ENCODE assay signal across 18 cellular contexts in genomic region chr9:15453956-15454355, GRCh38. TPM values are rescaled to one million over a fixed set of nuclear protein-coding genes. Genes with fewer than 3 reads are reported as not detected.
DNase-seq lines count a peak whose midpoint lies in the region; ATAC-seq and TF ChIP-seq lines count a peak whose summit lies in the region.
"Had no signal": no experiment of that assay in that cellular context is flagged by ENCODE, and none has a peak within 500 bp of the region (broad histone marks: within the 10 kb centered on the region; RNA-seq: fewer than 3 reads in every experiment).

No MANE protein-coding gene starts in this region.

- H3K36me3 ChIP-seq in CD4-positive, CD25-positive, alpha-beta regulatory T cell (ENCODE audit: control insufficient read depth, insufficient read depth, low read length), result peaks cover 74% of the 10 kb centered on the region
- peaks cover 5 to 96% of the 10 kb centered on the region in 2 donors for H3K36me3 ChIP-seq in neuronal stem cell (replicated peaks in 1 of 2; ENCODE audit: control insufficient read depth in 2 of 2, insufficient read depth in 2 of 2, low read length in 2 of 2)

- H2AFZ ChIP-seq in neuronal stem cell (ENCODE audit: low read length), result no peak overlapping the region

- no peak overlapping the region for H3K4ac ChIP-seq in neuronal stem cell (ENCODE audit: low read length)

- no peak overlapping the region for H3K9ac ChIP-seq in neuronal stem cell (ENCODE audit: low read depth, low read length, poor library complexity)

- no peaks in the 10 kb centered on the region for H3K79me1 ChIP-seq in neuronal stem cell (ENCODE audit: low read depth, low read length)

- no peak overlapping the region for H3K4me2 ChIP-seq in neuronal stem cell (ENCODE audit: insufficient read depth, low read length, poor library complexity, severe bottlenecking)

- H3K14ac ChIP-seq in neuronal stem cell (ENCODE audit: low read length), result no peak overlapping the region

- peaks cover 18% of the 10 kb centered on the region for H3K36me3 Mint-ChIP-seq in activated naive CD4-positive, alpha-beta T cell treated with anti-CD3 and anti-CD28 coated beads for 36 hours (ENCODE audit: low read depth)
- H3K36me3 Mint-ChIP-seq in CD4-positive, CD25-positive, alpha-beta regulatory T cell, result peaks cover 28% of the 10 kb centered on the region
- H3K36me3 Mint-ChIP-seq in activated T-helper 17 cell treated with anti-CD3 and anti-CD28 coated beads, Interleukin-2, amount 50 U/mL, for 72 hours (ENCODE audit: low read depth), result peaks cover 89% of the 10 kb centered on the region
- H3K36me3 Mint-ChIP-seq in natural killer cell (no peaks in the 10 kb centered on the region), CD14-positive monocyte (peaks cover 71 to 93% of the 10 kb centered on the region in 2 donors)

- no peak overlapping the region for H2BK5ac ChIP-seq in neuronal stem cell (ENCODE audit: low read length)

- no peak overlapping the region for H4K91ac ChIP-seq in neuronal stem cell (ENCODE audit: low read depth, low read length, poor library complexity)

- H3K27me3 Mint-ChIP-seq in activated naive CD4-positive, alpha-beta T cell treated with anti-CD3 and anti-CD28 coated beads for 36 hours (ENCODE audit: low read depth), result no peaks in the 10 kb centered on the region
- H3K27me3 Mint-ChIP-seq in CD4-positive, CD25-positive, alpha-beta regulatory T cell, result no peaks in the 10 kb centered on the region
- no peaks in the 10 kb centered on the region for H3K27me3 Mint-ChIP-seq in activated T-helper 17 cell treated with anti-CD3 and anti-CD28 coated beads, Interleukin-2, amount 50 U/mL, for 72 hours
- H3K27me3 Mint-ChIP-seq in natural killer cell (ENCODE audit: low read depth in 2 of 2) (no peaks in the 10 kb centered on the region), CD14-positive monocyte (ENCODE audit: low read depth in 3 of 3) (no peaks in the 10 kb centered on the region)
- H3K27me3 Mint-ChIP-seq: B cell had no signal

- no peak overlapping the region for H2BK12ac ChIP-seq in neuronal stem cell (ENCODE audit: low read length)

- no peaks in the 10 kb centered on the region for H3K9me3 ChIP-seq in CD4-positive, CD25-positive, alpha-beta regulatory T cell (ENCODE audit: control insufficient read depth in 2 of 2, low read length in 2 of 2)
- no peaks in the 10 kb centered on the region for H3K9me3 ChIP-seq in neuronal stem cell (replicated peaks in 1 of 2; ENCODE audit: control insufficient read depth in 2 of 2, insufficient read depth in 1 of 2, low read depth in 1 of 2, low read length in 2 of 2)

- CTCF ChIA-PET in activated naive CD4-positive, alpha-beta T cell treated with anti-CD3 and anti-CD28 coated beads for 36 hours (lab: Charles Lee), result interaction anchor here (0.6 to 1.5 kb wide), 3 partner anchors 10 to 332 kb away, joined by 3 to 5 read pairs (median 3); no protein-coding TSS in a partner anchor

- WGBS in neuronal stem cell (ENCODE audit: extremely low coverage in 2 of 2, insufficient read length in 2 of 2, insufficient replicate concordance in 1 of 2), 2 donors, result no CpG with 5 or more reads among the region's 5 CpGs

- ATAC-seq in CD4-positive, CD25-positive, alpha-beta regulatory T cell (ENCODE audit: low read depth in 2 of 2), result no peak
- no peak for ATAC-seq in activated T-helper 17 cell treated with anti-CD3 and anti-CD28 coated beads, Interleukin-2, amount 50 U/mL, for 72 hours (replicated peaks)
- ATAC-seq in natural killer cell, result no peak
- ATAC-seq: CD8-positive, alpha-beta T cell had no signal

- no peak overlapping the region for H3K4me3 ChIP-seq in CD4-positive, CD25-positive, alpha-beta regulatory T cell (ENCODE audit: low read depth, low read length)
- H3K4me3 ChIP-seq in neuronal stem cell (ENCODE audit: low read length in 2 of 2), result no peak overlapping the region

- no peak overlapping the region for H3K18ac ChIP-seq in neuronal stem cell (ENCODE audit: low read length)

- H3K27me3 ChIP-seq in CD4-positive, CD25-positive, alpha-beta regulatory T cell (ENCODE audit: control insufficient read depth, insufficient read depth, low read length), result no peaks in the 10 kb centered on the region
- no peaks in the 10 kb centered on the region for H3K27me3 ChIP-seq in neuronal stem cell (ENCODE audit: control insufficient read depth in 3 of 3, insufficient read depth in 3 of 3, low read depth in 1 of 3, low read length in 3 of 3)

- intact Hi-C loops in activated naive CD4-positive, alpha-beta T cell treated with anti-CD3 and anti-CD28 coated beads for 36 hours (cut with micrococcal nuclease), result loop anchor here (10.0 kb wide), 1 partner anchor 59 kb away; no protein-coding TSS in a partner anchor
- intact Hi-C loops in natural killer cell (cut with micrococcal nuclease) (no loop called here), CD14-positive monocyte (cut with micrococcal nuclease) (no loop called here)

- no peak overlapping the region for H3K27ac ChIP-seq in CD4-positive, CD25-positive, alpha-beta regulatory T cell (ENCODE audit: insufficient read depth, low read length, poor library complexity, severe bottlenecking)
- no peak overlapping the region for H3K27ac ChIP-seq in neuronal stem cell (replicated peaks; ENCODE audit: low read length)

- no peak overlapping the region for H2AK5ac ChIP-seq in neuronal stem cell (ENCODE audit: low read depth, low read length)

- no peak overlapping the region for H2BK15ac ChIP-seq in neuronal stem cell (ENCODE audit: low read length)

- no peak overlapping the region for H2BK120ac ChIP-seq in neuronal stem cell (ENCODE audit: low read depth, low read length)

- no peaks in the 10 kb centered on the region for H3K9me3 Mint-ChIP-seq in activated naive CD4-positive, alpha-beta T cell treated with anti-CD3 and anti-CD28 coated beads for 36 hours
- H3K9me3 Mint-ChIP-seq in CD4-positive, CD25-positive, alpha-beta regulatory T cell, result no peaks in the 10 kb centered on the region
- H3K9me3 Mint-ChIP-seq in activated T-helper 17 cell treated with anti-CD3 and anti-CD28 coated beads, Interleukin-2, amount 50 U/mL, for 72 hours, result no peaks in the 10 kb centered on the region
- H3K9me3 Mint-ChIP-seq in natural killer cell, result no peaks in the 10 kb centered on the region
- no peaks in the 10 kb centered on the region for H3K9me3 Mint-ChIP-seq in CD14-positive monocyte
- H3K9me3 Mint-ChIP-seq: CD8-positive, alpha-beta T cell; HFFc6 had no signal

- TF ChIP-seq CTCF in natural killer cell (IDR thresholded peaks at IDR 0.05) (no peak), CD14-positive monocyte (IDR thresholded peaks at IDR 0.05) (no peak)

- peak overlapping the region; percentile 82 for H4K8ac ChIP-seq in neuronal stem cell (ENCODE audit: low read depth, low read length)

- no peaks in the 10 kb centered on the region for H3K4me1 ChIP-seq in CD4-positive, CD25-positive, alpha-beta regulatory T cell (ENCODE audit: control insufficient read depth, insufficient read depth, low read length, poor library complexity, severe bottlenecking)
- H3K4me1 ChIP-seq in neuronal stem cell (ENCODE audit: control insufficient read depth in 2 of 2, insufficient read depth in 1 of 2, low read depth in 1 of 2, low read length in 2 of 2), result no peaks in the 10 kb centered on the region

- H3K4me1 Mint-ChIP-seq in activated naive CD4-positive, alpha-beta T cell treated with anti-CD3 and anti-CD28 coated beads for 36 hours (ENCODE audit: low read depth), result no peaks in the 10 kb centered on the region
- H3K4me1 Mint-ChIP-seq in CD4-positive, CD25-positive, alpha-beta regulatory T cell, result peaks cover 0 to 16% (median 2%) of the 10 kb centered on the region in 4 donors
- no peaks in the 10 kb centered on the region for H3K4me1 Mint-ChIP-seq in activated T-helper 17 cell treated with anti-CD3 and anti-CD28 coated beads, Interleukin-2, amount 50 U/mL, for 72 hours
- no peaks in the 10 kb centered on the region for H3K4me1 Mint-ChIP-seq in natural killer cell
- H3K4me1 Mint-ChIP-seq in CD14-positive monocyte, result no peaks in the 10 kb centered on the region
- H3K4me1 Mint-ChIP-seq: B cell had no signal

- no peak overlapping the region for H3K23ac ChIP-seq in neuronal stem cell (ENCODE audit: low read depth, low read length, poor library complexity)

- no peak for DNase-seq in activated naive CD4-positive, alpha-beta T cell treated with anti-CD3 and anti-CD28 coated beads for 36 hours
- DNase-seq in activated naive CD4-positive, alpha-beta T cell treated with Interleukin-2 at 50 U/mL for 16 hours, result no peak
- no peak for DNase-seq in CD4-positive, CD25-positive, alpha-beta regulatory T cell
- DNase-seq in neuronal stem cell (ENCODE audit: low spot score) (no peak), natural killer cell (no peak), CD14-positive monocyte (ENCODE audit: low spot score) (no peak)
- no peak for DNase-seq in stimulated activated CD4-positive, alpha-beta T cell treated with anti-CD3 and anti-CD28 coated beads, Interleukin-2, amount 100 ng/mL, for 24 hours
- DNase-seq: ACHN; C1 segment of cervical spinal cord; CD8-positive, alpha-beta T cell; COR-L47; DMS153; DMS79 treated with DMSO at 0.1 percent for 48 hours; EL; HCEC 1CT; HFFc6 had no signal

- H3K27ac Mint-ChIP-seq in activated naive CD4-positive, alpha-beta T cell treated with anti-CD3 and anti-CD28 coated beads for 36 hours, result peak overlapping the region; percentile 30
- H3K27ac Mint-ChIP-seq in CD4-positive, CD25-positive, alpha-beta regulatory T cell, result peak overlapping the region in 2 of 3 donors; percentile 12 to 17
- peak overlapping the region; percentile 20 for H3K27ac Mint-ChIP-seq in activated T-helper 17 cell treated with anti-CD3 and anti-CD28 coated beads, Interleukin-2, amount 50 U/mL, for 72 hours
- H3K27ac Mint-ChIP-seq in natural killer cell (peak overlapping the region in 1 of 2 donors; percentile 38), CD14-positive monocyte (peak overlapping the region in 2 of 7 donors; percentile 10 to 75)
- H3K27ac Mint-ChIP-seq: CD8-positive, alpha-beta T cell; HFFc6 had no signal

- no peak overlapping the region for H3K4me3 Mint-ChIP-seq in activated naive CD4-positive, alpha-beta T cell treated with anti-CD3 and anti-CD28 coated beads for 36 hours
- H3K4me3 Mint-ChIP-seq in CD4-positive, CD25-positive, alpha-beta regulatory T cell, result no peak overlapping the region
- H3K4me3 Mint-ChIP-seq in activated T-helper 17 cell treated with anti-CD3 and anti-CD28 coated beads, Interleukin-2, amount 50 U/mL, for 72 hours, result no peak overlapping the region
- no peak overlapping the region for H3K4me3 Mint-ChIP-seq in natural killer cell
- no peak overlapping the region for H3K4me3 Mint-ChIP-seq in CD14-positive monocyte
- H3K4me3 Mint-ChIP-seq: B cell; CD8-positive, alpha-beta T cell; HFFc6 had no signal

RNA-seq across cellular contexts. Expression of gene SNAPC3, which starts 31.3 kb away (rescaled TPM):
- 10 to 100 TPM; 30.6 to 32.8 TPM for total RNA-seq in activated naive CD4-positive, alpha-beta T cell treated with anti-CD3 and anti-CD28 coated beads for 36 hours
- 14.0 TPM for total RNA-seq in CD4-positive, CD25-positive, alpha-beta regulatory T cell
- polyA plus RNA-seq in CD4-positive, CD25-positive, alpha-beta regulatory T cell, result 10 to 100 TPM in 3 of 4 donors, 1 to 10 TPM in 1; 8.1 to 15.3 (median 12.5) TPM
- total RNA-seq in activated T-helper 17 cell treated with anti-CD3 and anti-CD28 coated beads, Interleukin-2, amount 50 U/mL, for 72 hours, result 10 to 100 TPM; 29.8 to 44.0 TPM
- 35.3 TPM for polyA plus RNA-seq in neuronal stem cell (2013, experiment 1 of 2)
- polyA plus RNA-seq in neuronal stem cell (2013, experiment 2 of 2), result 35.7 TPM
- 10 to 100 TPM; 18.5 to 22.2 (median 19.2) TPM for total RNA-seq in natural killer cell
- 10 to 100 TPM; 10.9 to 14.3 TPM for polyA plus RNA-seq in CD14-positive monocyte

RNA-seq across cellular contexts. Expression of gene PSIP1, which starts 56.8 kb away (rescaled TPM):
- 100 to 1,000 TPM; 161 to 164 TPM for total RNA-seq in activated naive CD4-positive, alpha-beta T cell treated with anti-CD3 and anti-CD28 coated beads for 36 hours
- 131 TPM for total RNA-seq in CD4-positive, CD25-positive, alpha-beta regulatory T cell
- polyA plus RNA-seq in CD4-positive, CD25-positive, alpha-beta regulatory T cell, result 100 to 1,000 TPM in 3 of 4 donors, 10 to 100 TPM in 1; 86.0 to 136 (median 113) TPM
- 100 to 1,000 TPM in 1 of 2 donors, 10 to 100 TPM in 1; 83.9 to 126 TPM for total RNA-seq in activated T-helper 17 cell treated with anti-CD3 and anti-CD28 coated beads, Interleukin-2, amount 50 U/mL, for 72 hours
- 354 TPM for polyA plus RNA-seq in neuronal stem cell (2013, experiment 1 of 2)
- 360 TPM for polyA plus RNA-seq in neuronal stem cell (2013, experiment 2 of 2)
- total RNA-seq in natural killer cell, result 10 to 100 TPM; 50.3 to 83.1 (median 72.6) TPM
- 10 to 100 TPM; 19.8 to 20.2 TPM for polyA plus RNA-seq in CD14-positive monocyte
